In genomic region chr2:44210362-44210761, GRCh38 we compare ENCODE assay signal across 13 cellular contexts. TPM values are rescaled to one million over a fixed set of nuclear protein-coding genes. Genes with fewer than 3 reads are reported as not detected.
DNase-seq lines count a peak whose midpoint lies in the region; ATAC-seq and TF ChIP-seq lines count a peak whose summit lies in the region.
"Had no signal": no experiment of that assay in that cellular context is flagged by ENCODE, and none has a peak within 500 bp of the region (broad histone marks: within the 10 kb centered on the region; RNA-seq: fewer than 3 reads in every experiment).

No MANE protein-coding gene starts in this region.

- no peak overlapping the region for H3K4me3 ChIP-seq in GM23338
- H3K4me3 ChIP-seq in SK-N-SH (ENCODE audit: low read depth in 2 of 2, low read length in 1 of 2), result no peak overlapping the region

- no peaks in the 10 kb centered on the region for H3K9me3 ChIP-seq in SK-N-SH
- H3K9me3 ChIP-seq: Caco-2 had no signal

- H3K4me3 Mint-ChIP-seq in GM23338 (no peak overlapping the region), WTC11 (no peak overlapping the region), neural crest cell (peak overlapping the region; percentile 21)
- H3K4me3 Mint-ChIP-seq: CD4-positive, alpha-beta memory T cell had no signal

- CTCF ChIA-PET in WTC11 (lab: Charles Lee), result no interaction called here
- CTCF ChIA-PET in SK-N-SH (lab: Yijun Ruan, JAX), result no interaction called here

- no peak for DNase-seq in GM23338 (ENCODE audit: low spot score)
- DNase-seq in WTC11 (ENCODE audit: low spot score), result no peak
- DNase-seq in neural crest cell (ENCODE audit: low read depth, low spot score), result no peak
- no peak for DNase-seq in SK-N-SH
- DNase-seq: C1 segment of cervical spinal cord; Caco-2; CD4-positive, alpha-beta memory T cell; DMS153; DND-41; H7; HCEC 1CT had no signal

- H3K27me3 Mint-ChIP-seq in GM23338 (ENCODE audit: insufficient read depth, low read depth, poor library complexity) (no peaks in the 10 kb centered on the region), WTC11 (ENCODE audit: low read depth) (no peaks in the 10 kb centered on the region), neural crest cell (ENCODE audit: low read depth) (no peaks in the 10 kb centered on the region)
- H3K27me3 Mint-ChIP-seq: CD4-positive, alpha-beta memory T cell had no signal

- H3K27ac Mint-ChIP-seq in GM23338 (no peak overlapping the region; the same call in 1 of the 2 replicates), WTC11 (peak overlapping the region; percentile 25; the same call in 1 of the 2 replicates), neural crest cell (ENCODE audit: unreplicated experiment) (no peak overlapping the region)

- POLR2A ChIA-PET in WTC11 (lab: Charles Lee), result no interaction called here
- POLR2A ChIA-PET in SK-N-SH (lab: Yijun Ruan, JAX), result no interaction called here

- WGBS in SK-N-SH (ENCODE audit: low lambda C conversion rate), result 93% methylated on average over 2 of the region's 2 CpGs

- H3K27me3 ChIP-seq in GM23338 (ENCODE audit: insufficient read depth) (no peaks in the 10 kb centered on the region), SK-N-SH (ENCODE audit: insufficient read depth) (no peaks in the 10 kb centered on the region)

- H3K9me3 Mint-ChIP-seq in GM23338, result no peaks in the 10 kb centered on the region
- H3K9me3 Mint-ChIP-seq in WTC11, result no peaks in the 10 kb centered on the region
- no peaks in the 10 kb centered on the region for H3K9me3 Mint-ChIP-seq in neural crest cell

- TF ChIP-seq EP300 in SK-N-SH (IDR thresholded peaks at IDR 0.05; ENCODE audit: borderline replicate concordance in 1 of 2, low read depth in 1 of 2, low read length in 1 of 2), result no peak

- H2AFZ ChIP-seq in GM23338 (no peak overlapping the region), SK-N-SH (ENCODE audit: low read depth) (no peak overlapping the region)

- H4K20me1 ChIP-seq in GM23338 (replicated peaks; ENCODE audit: insufficient read depth), result peaks cover 24% of the 10 kb centered on the region
- H4K20me1 ChIP-seq in SK-N-SH (ENCODE audit: insufficient read depth), result no peaks in the 10 kb centered on the region

- H3K27ac ChIP-seq in GM23338 (ENCODE audit: low read depth) (0 out of 2 replicates have a peak overlapping the region, but pooled peaks have one; percentile 27), SK-N-SH (ENCODE audit: low read depth in 2 of 2, low read length in 1 of 2) (no peak overlapping the region)

- peaks cover 18% of the 10 kb centered on the region; the same call in 1 of the 2 replicates for H3K36me3 ChIP-seq in GM23338 (ENCODE audit: insufficient read depth)
- H3K36me3 ChIP-seq in SK-N-SH (replicated peaks in 1 of 2; ENCODE audit: control insufficient read depth in 1 of 2, insufficient read depth in 2 of 2, low read length in 1 of 2), result peaks cover 2 to 53% of the 10 kb centered on the region in 2 experiments

- H3K9me2 ChIP-seq in GM23338 (ENCODE audit: insufficient read depth) (no peaks in the 10 kb centered on the region), SK-N-SH (no peaks in the 10 kb centered on the region)

- no peak for TF ChIP-seq RAD21 in SK-N-SH (IDR thresholded peaks at IDR 0.05; ENCODE audit: low read length)

- H3K4me1 Mint-ChIP-seq in GM23338 (no peaks in the 10 kb centered on the region), WTC11 (0 out of 2 replicates have a peak, but pooled peaks cover 2% of the 10 kb centered on the region), neural crest cell (no peaks in the 10 kb centered on the region)

- H3K4me1 ChIP-seq in GM23338 (ENCODE audit: insufficient read depth) (no peaks in the 10 kb centered on the region), SK-N-SH (ENCODE audit: control insufficient read depth in 1 of 2, insufficient read depth in 2 of 2, low read depth in 1 of 2, low read length in 1 of 2) (no peaks in the 10 kb centered on the region)

- no peak overlapping the region for H3K4me2 ChIP-seq in GM23338
- H3K4me2 ChIP-seq in SK-N-SH, result no peak overlapping the region

- TF ChIP-seq CTCF in GM23338 (conservative IDR thresholded peaks at IDR 0.05; ENCODE audit: low read depth in 2 of 2) (no peak), WTC11 (IDR thresholded peaks at IDR 0.05) (no peak), neural crest cell (conservative IDR thresholded peaks at IDR 0.05) (no peak), SK-N-SH (IDR thresholded peaks at IDR 0.05) (no peak)

- H3K9ac ChIP-seq in SK-N-SH, result no peak overlapping the region

- peaks cover 100% of the 10 kb centered on the region for H3K79me2 ChIP-seq in GM23338 (replicated peaks; ENCODE audit: insufficient read depth)
- H3K79me2 ChIP-seq in SK-N-SH (ENCODE audit: insufficient read depth), result peaks cover 26% of the 10 kb centered on the region

- ATAC-seq in GM23338 (no peak), WTC11 (no peak), GM19324 (IDR thresholded peaks at IDR 0.05; ENCODE audit: low FRiP score, unreplicated experiment) (no peak), GM18505 (IDR thresholded peaks at IDR 0.05; ENCODE audit: unreplicated experiment) (no peak)

- no peak for TF ChIP-seq POLR2A in GM18505 (IDR thresholded peaks at IDR 0.05; ENCODE audit: borderline replicate concordance, extremely low read depth, insufficient read depth, insufficient read length)

- H3K36me3 Mint-ChIP-seq in GM23338 (ENCODE audit: low read depth) (peaks cover 58% of the 10 kb centered on the region; the same call in 2 of the 3 replicates), WTC11 (peaks cover 30% of the 10 kb centered on the region), neural crest cell (ENCODE audit: low read depth) (peaks cover 16% of the 10 kb centered on the region)

- H3F3A ChIP-seq in GM23338 (replicated peaks; ENCODE audit: low read depth), result peaks cover 6% of the 10 kb centered on the region; the same call in 1 of the 2 replicates
- H3F3A ChIP-seq in SK-N-SH (replicated peaks; ENCODE audit: insufficient read depth), result no peaks in the 10 kb centered on the region

TF ChIP-seq in GM23338, 12 proteins besides CTCF, POLR2A, EP300 and RAD21 (continues in another document):
- no peak for TF ChIP-seq POLR2AphosphoS5 (IDR thresholded peaks at IDR 0.05; ENCODE audit: low read depth)
- no peak for TF ChIP-seq EZH2 (IDR thresholded peaks at IDR 0.05; ENCODE audit: low read depth, unreplicated experiment)
- TF ChIP-seq ETS1 (IDR thresholded peaks at IDR 0.05), result no peak
- TF ChIP-seq EZH2phosphoT487 (IDR thresholded peaks at IDR 0.05; ENCODE audit: unreplicated experiment), result no peak
- no peak for TF ChIP-seq ZNF114 (CRISPR knock-in tag; IDR thresholded peaks at IDR 0.05)
- TF ChIP-seq STAT1 (IDR thresholded peaks at IDR 0.05; ENCODE audit: unreplicated experiment), result no peak
- TF ChIP-seq NANOG (IDR thresholded peaks at IDR 0.05; ENCODE audit: borderline replicate concordance), result no peak

TF ChIP-seq in WTC11, 78 proteins besides CTCF, POLR2A, EP300 and RAD21 (continues in another document):
- TF ChIP-seq ZNF219 (CRISPR knock-in tag; IDR thresholded peaks at IDR 0.05; ENCODE audit: borderline replicate concordance) (no peak), SOX15 (CRISPR knock-in tag; IDR thresholded peaks at IDR 0.05) (no peak), NFE2L1 (CRISPR knock-in tag; IDR thresholded peaks at IDR 0.05) (no peak), KAT7 (CRISPR knock-in tag; IDR thresholded peaks at IDR 0.05; ENCODE audit: borderline replicate concordance) (no peak), MLX (CRISPR knock-in tag; IDR thresholded peaks at IDR 0.05) (no peak), FOXP1 (CRISPR knock-in tag; IDR thresholded peaks at IDR 0.05; ENCODE audit: borderline replicate concordance) (no peak)

TF ChIP-seq in SK-N-SH, 30 proteins besides CTCF, POLR2A, EP300 and RAD21:
- TF ChIP-seq FOXJ3 (CRISPR knock-in tag; IDR thresholded peaks at IDR 0.05) (no peak), IRF3 (IDR thresholded peaks at IDR 0.05; ENCODE audit: low read depth, low read length) (no peak), MEF2A (IDR thresholded peaks at IDR 0.05; ENCODE audit: borderline replicate concordance, low read depth) (no peak), MAX (IDR thresholded peaks at IDR 0.05; ENCODE audit: low read depth) (no peak), SIN3A (IDR thresholded peaks at IDR 0.05; ENCODE audit: borderline replicate concordance, low read depth, low read length) (no peak), RCOR1 (IDR thresholded peaks at IDR 0.05; ENCODE audit: low read length) (no peak)

RNA-seq across cellular contexts. Expression of gene PPM1B, which starts 41.7 kb away (rescaled TPM):
- 134 and 137 TPM in 2 replicates for total RNA-seq in GM23338 (2014; rRNA removed; shearing (Covaris generic))
- polyA plus RNA-seq in GM23338 (2016; fragmentation: Nextera tagmentation; extraction: Ambion mirVana) (93.1 and 112 TPM in 2 replicates), SK-N-SH (2012; rRNA removed) (16.2 and 17.3 TPM in 2 replicates)
- total RNA-seq in WTC11 (2021) (94.2 to 102 TPM (median 96.4 TPM) in 3 replicates), neural crest cell (37.4 and 42.3 TPM in 2 replicates)
- polyA plus RNA-seq in SK-N-SH (2012; cell fraction: cytosol; rRNA removed), result 22.0 and 24.3 TPM in 2 replicates
- 7.8 and 14.2 TPM in 2 replicates for polyA plus RNA-seq in SK-N-SH (2012; cell fraction: nucleus; rRNA removed)
